In the genomic region with DNA sequence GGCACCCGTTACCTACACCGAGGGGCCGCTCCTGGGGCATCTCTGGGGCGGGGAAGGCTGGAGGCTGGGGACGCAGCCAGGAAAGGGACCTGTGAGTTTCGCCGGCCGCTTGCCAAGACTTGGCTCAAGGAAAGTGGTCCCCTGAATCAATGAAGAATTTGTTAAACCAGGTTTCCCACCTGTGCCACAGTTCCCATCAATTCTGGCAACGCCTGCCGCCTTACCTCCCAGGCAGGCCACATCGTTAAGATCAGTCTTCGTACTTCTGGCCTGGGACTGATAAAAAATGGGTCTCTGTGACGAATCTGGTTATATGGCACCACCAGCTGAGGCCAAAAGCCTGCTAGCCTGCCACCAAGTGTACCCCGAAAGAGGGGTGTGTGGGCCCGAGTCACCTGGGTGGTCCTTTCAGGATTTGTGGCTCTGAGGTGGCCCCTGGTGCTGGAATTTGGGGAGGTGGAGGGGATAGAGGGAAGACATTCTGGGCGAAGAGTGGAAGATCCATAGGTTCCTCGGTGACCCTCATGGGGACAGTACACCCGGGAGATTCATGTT, we compare ENCODE assay signal across 8 cellular contexts. TPM values are rescaled to one million over a fixed set of nuclear protein-coding genes. Genes with fewer than 3 reads are reported as not detected.
DNase-seq lines count a peak whose midpoint lies in the region; ATAC-seq and TF ChIP-seq lines count a peak whose summit lies in the region.

No MANE protein-coding gene starts in this region.

- TF ChIP-seq POLR2A in body of pancreas (IDR thresholded peaks at IDR 0.05) = no peak

- H3K9me3 ChIP-seq in body of pancreas (no peaks in the 10 kb centered on the region), lung (ENCODE audit: control insufficient read depth in 2 of 2, insufficient read depth in 1 of 2, low read length in 1 of 2) (no peaks in the 10 kb centered on the region), tibial artery (no peaks in the 10 kb centered on the region)

- no peaks in the 10 kb centered on the region for H3K27me3 ChIP-seq in body of pancreas
- H3K27me3 ChIP-seq in lung (ENCODE audit: control insufficient read depth, insufficient read depth) = no peaks in the 10 kb centered on the region
- H3K27me3 ChIP-seq in tibial artery = peaks cover 0 to 34% of the 10 kb centered on the region in 2 donors

- TF ChIP-seq CTCF in body of pancreas (IDR thresholded peaks at IDR 0.05) (peak in 1 of 7 experiments; percentile 6), lung (IDR thresholded peaks at IDR 0.05; ENCODE audit: control extremely low read depth, extremely low read depth) (no peak), tibial artery (IDR thresholded peaks at IDR 0.05) (no peak)

- peak overlapping the region; percentile 88 to 96 (median 94) for H3K27ac ChIP-seq in body of pancreas
- peak overlapping the region in 1 of 2 donors; percentile 81 for H3K27ac ChIP-seq in lung (ENCODE audit: low read depth in 1 of 2, low read length in 1 of 2)
- no peak overlapping the region for H3K27ac ChIP-seq in tibial artery

- H3K36me3 ChIP-seq in body of pancreas (replicated peaks in 1 of 2; ENCODE audit: insufficient read depth in 1 of 2, low read depth in 2 of 2) (no peaks in the 10 kb centered on the region), lung (ENCODE audit: control insufficient read depth in 2 of 2, insufficient read depth in 2 of 2, low read length in 2 of 2) (no peaks in the 10 kb centered on the region), tibial artery (no peaks in the 10 kb centered on the region)

- H3K4me1 ChIP-seq in body of pancreas (peaks cover 45% of the 10 kb centered on the region), lung (ENCODE audit: control insufficient read depth in 2 of 2, insufficient read depth in 2 of 2, low read length in 2 of 2) (peaks cover 0 to 7% of the 10 kb centered on the region in 2 donors), tibial artery (peaks cover 0 to 29% (median 19%) of the 10 kb centered on the region in 4 donors)

- WGBS in body of pancreas, 2 donors = 21 to 42% methylated on average over 10 to 18 of the region's 18 CpGs
- 26 to 29% methylated on average over 18 of the region's 18 CpGs for WGBS in lung, 2 donors

- DNase-seq in activated T-cell treated with anti-CD3 and anti-CD28 coated beads, Interleukin-2, amount 50 U/mL, for 1 hour = peak; percentile 19
- no peak for DNase-seq in activated T-cell treated with anti-CD3 and anti-CD28 coated beads, Interleukin-2, amount 50 U/mL, for 48 hours
- DNase-seq in body of pancreas (no peak), lung (ENCODE audit: low spot score) (no peak), tibial artery (no peak), NCI-H2081 (lab: John Stamatoyannopoulos, UW) (no peak)

- intact Hi-C loops in body of pancreas (cut with DNase I) = no loop called here
- intact Hi-C loops in tibial artery (cut with DNase I; ENCODE audit: low total_unique reads) = no loop called here

- ATAC-seq in body of pancreas = no peak
- no peak for ATAC-seq in lung (ENCODE audit: insufficient read depth, low FRiP score)
- no peak for ATAC-seq in HG03196 (IDR thresholded peaks at IDR 0.05; ENCODE audit: unreplicated experiment)
- no peak for ATAC-seq in GM21825 (IDR thresholded peaks at IDR 0.05; ENCODE audit: unreplicated experiment)

- H3K4me3 ChIP-seq in body of pancreas (peak overlapping the region; percentile 24 to 42), lung (peak overlapping the region; percentile 43), tibial artery (peak overlapping the region; percentile 63 to 64)

RNA-seq across cellular contexts. Expression of a gene that starts 0.8 kb away (rescaled TPM):
- total RNA-seq in body of pancreas (10 to 100 TPM; 13.5 to 18.5 TPM), lung (10 to 100 TPM in 1 of 2 donors, 1 to 10 TPM in 1; 1.9 to 13.0 TPM)
- polyA plus RNA-seq in lung = 10 to 100 TPM in 1 of 2 donors, 1 to 10 TPM in 1; 3.8 to 10.3 TPM

Comparison
In these comparisons a context has a peak if more than half of its experiments do, and no peak if none do; other contexts are left out.
1. H3K27ac ChIP-seq: peak in body of pancreas (4 of 4); none in tibial artery (0 of 2).
2. Peak in every context shown above with its lines, with median percentiles within 50 percentile points of each other: H3K4me3 ChIP-seq.